1 cellular context compared by ENCODE assay signal in genomic region chr13:40756042-40756441, GRCh38.
TF ChIP-seq lines count a peak whose summit lies in the region.

No MANE protein-coding gene starts in this region.

TF ChIP-seq in GM12878, 131 proteins besides CTCF, POLR2A, EP300 and RAD21 (continued from another document):
- TF ChIP-seq RB1 (IDR thresholded peaks at IDR 0.05; ENCODE audit: borderline replicate concordance) (no peak), CBX5 (IDR thresholded peaks at IDR 0.05; ENCODE audit: low read depth) (no peak), IRF3 (IDR thresholded peaks at IDR 0.05) (no peak), JUNB (IDR thresholded peaks at IDR 0.05) (no peak), NKRF (conservative IDR thresholded peaks at IDR 0.05) (no peak), GATAD2B (conservative IDR thresholded peaks at IDR 0.05; ENCODE audit: low read depth) (no peak), LARP7 (IDR thresholded peaks at IDR 0.05) (no peak), FOXK2 (IDR thresholded peaks at IDR 0.05) (no peak), CHD4 (IDR thresholded peaks at IDR 0.05) (no peak)
TF ChIP-seq in GM12878: peak in this region for 0.
